Comparison of ENCODE assay signal across 14 cellular contexts in the genomic region with DNA sequence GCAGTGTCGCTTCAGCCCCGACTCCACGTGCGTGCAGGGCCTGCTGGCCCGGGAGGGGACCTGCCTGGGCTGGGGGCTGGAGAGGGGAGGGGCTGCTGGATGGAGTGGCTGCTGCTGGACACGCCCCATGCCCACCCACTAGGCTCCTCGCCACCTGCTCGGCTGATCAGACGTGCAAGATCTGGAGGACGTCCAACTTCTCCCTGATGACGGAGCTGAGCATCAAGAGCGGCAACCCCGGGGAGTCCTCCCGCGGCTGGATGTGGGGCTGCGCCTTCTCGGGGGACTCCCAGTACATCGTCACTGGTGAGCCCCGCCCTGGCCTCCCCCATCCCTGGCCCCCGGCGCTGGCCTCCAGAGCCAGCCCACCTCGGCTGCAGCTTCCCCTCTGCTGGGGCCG. TPM values are rescaled to one million over a fixed set of nuclear protein-coding genes. Genes with fewer than 3 reads are reported as not detected.
"Had no signal": no experiment of that assay in that cellular context is flagged by ENCODE, and none has a peak within 500 bp of the region (broad histone marks: within the 10 kb centered on the region; RNA-seq: fewer than 3 reads in every experiment).

No MANE protein-coding gene starts in this region.

- DNase-seq: activated B cell treated with CpG ODN at 0.5 μM for 24 hours; activated naive CD4-positive, alpha-beta T cell treated with anti-CD3 and anti-CD28 coated beads, Interleukin-2, amount 10 ng/mL, durations not matched to agents 7 days and 5 days; foreskin melanocyte; left ventricle myocardium inferior; mesenchymal stem cell; nucleus accumbens; small intestine; stimulated activated CD4-positive, alpha-beta T cell treated with anti-CD3 and anti-CD28 coated beads, Interleukin-4, amount 100 ng/mL, for 24 hours; stimulated activated CD8-positive, alpha-beta memory T cell treated with anti-CD3 and anti-CD28 coated beads, Interleukin-4, amount 100 ng/mL, for 48 hours; stimulated activated naive CD8-positive, alpha-beta T cell treated with anti-CD3 and anti-CD28 coated beads, Interleukin-15, Interleukin-2, amounts not matched to agents 100 U/mL and 50 U/mL, for 24 hours; trophoblast cell had no signal

- ATAC-seq: natural killer cell treated with Interleukin-12 subunit alpha and Interleukin-12 subunit beta and Interleukin-15 and Interleukin-18, amount 100 ng/mL, for 72 hours; right cardiac atrium; stimulated activated naive CD8-positive, alpha-beta T cell treated with anti-CD3 and anti-CD28 coated beads, Interleukin-15, Interleukin-2, amounts not matched to agents 100 U/mL and 50 U/mL, for 24 hours had no signal

RNA-seq across cellular contexts. Expression of gene CASKIN1, which starts 11.9 kb away (rescaled TPM):
- total RNA-seq: activated B cell treated with CpG ODN at 0.5 μM for 24 hours, ascending aorta had no signal
